ENCODE assay signal across 14 cellular contexts in genomic region chr16:58028168-58028455, GRCh38. TPM values are rescaled to one million over a fixed set of nuclear protein-coding genes. Genes with fewer than 3 reads are reported as not detected.
A peak's percentile ranks its signal among the peaks of the same experiment; 100 is the strongest.
DNase-seq lines count a peak whose midpoint lies in the region; ATAC-seq and TF ChIP-seq lines count a peak whose summit lies in the region.
"Had no signal": no experiment of that assay in that cellular context is flagged by ENCODE, and none has a peak within 500 bp of the region (broad histone marks: within the 10 kb centered on the region; RNA-seq: fewer than 3 reads in every experiment).

No MANE protein-coding gene starts in this region.

- H3K4me3 ChIP-seq in endodermal cell (ENCODE audit: low read length), result peak overlapping the region; percentile 85
- no peak overlapping the region for H3K4me3 ChIP-seq in smooth muscle cell

- peak overlapping the region; percentile 83 for H3K27ac Mint-ChIP-seq in endodermal cell
- H3K27ac Mint-ChIP-seq in naive thymus-derived CD8-positive, alpha-beta T cell, result no peak overlapping the region

- H3K27me3 ChIP-seq in endodermal cell (ENCODE audit: control insufficient read depth, insufficient read depth, low read length, poor library complexity, severe bottlenecking) (no peaks in the 10 kb centered on the region), smooth muscle cell (ENCODE audit: low read depth) (peaks cover 8% of the 10 kb centered on the region)
- H3K27me3 ChIP-seq: ovary, vagina had no signal

- no peak overlapping the region for H3K4me2 ChIP-seq in smooth muscle cell

- H3K79me2 ChIP-seq in smooth muscle cell (ENCODE audit: low read depth), result no peaks in the 10 kb centered on the region

- H3K9ac ChIP-seq in endodermal cell (ENCODE audit: extremely low read depth, low read length, poor library complexity, severe bottlenecking), result no peak overlapping the region
- H3K9ac ChIP-seq in smooth muscle cell (ENCODE audit: low read depth), result no peak overlapping the region

- POLR2A ChIA-PET in naive thymus-derived CD8-positive, alpha-beta T cell (lab: Charles Lee), result no interaction called here

- H3K4me1 ChIP-seq in endodermal cell (ENCODE audit: control insufficient read depth, insufficient read depth, low read length) (peaks cover 26% of the 10 kb centered on the region), smooth muscle cell (ENCODE audit: low read depth) (peaks cover 20% of the 10 kb centered on the region)

- H3F3A ChIP-seq in smooth muscle cell (ENCODE audit: low read depth), result no peaks in the 10 kb centered on the region

- DNase-seq in left cardiac atrium (peak; percentile 11), left ventricle myocardium superior (no peak), endodermal cell (no peak), smooth muscle cell (lab: John Stamatoyannopoulos, UW; ENCODE audit: unreplicated experiment) (no peak), NCI-H1694 (lab: John Stamatoyannopoulos, UW) (no peak)
- DNase-seq in naive thymus-derived CD8-positive, alpha-beta T cell, result no peak
- DNase-seq in activated CD8-positive, alpha-beta memory T cell treated with anti-CD3 and anti-CD28 coated beads, Interleukin-2, amount 50 U/mL, for 4 hours, result no peak
- DNase-seq: foreskin melanocyte, NCI-H446, ovary had no signal

- TF ChIP-seq CTCF in endodermal cell (conservative IDR thresholded peaks at IDR 0.05) (no peak), smooth muscle cell (IDR thresholded peaks at IDR 0.05; ENCODE audit: borderline replicate concordance, insufficient read depth, poor library complexity, severe bottlenecking) (no peak)

- WGBS in endodermal cell (ENCODE audit: insufficient coverage in 1 of 2, insufficient read length in 1 of 2), 2 experiments, result 89 to 100% methylated on average over 1 to 5 of the region's 5 CpGs
- WGBS in smooth muscle cell (ENCODE audit: low lambda C conversion rate), result 89% methylated on average over 5 of the region's 5 CpGs

- no peaks in the 10 kb centered on the region for H4K20me1 ChIP-seq in smooth muscle cell (ENCODE audit: low read depth)

- H3K9me3 Mint-ChIP-seq in endodermal cell, result no peaks in the 10 kb centered on the region
- no peaks in the 10 kb centered on the region for H3K9me3 Mint-ChIP-seq in naive thymus-derived CD8-positive, alpha-beta T cell

- no peaks in the 10 kb centered on the region for H3K27me3 Mint-ChIP-seq in endodermal cell (ENCODE audit: insufficient read depth)
- peaks cover 0 to 15% (median 8%) of the 10 kb centered on the region in 5 donors for H3K27me3 Mint-ChIP-seq in naive thymus-derived CD8-positive, alpha-beta T cell

- no peak overlapping the region for H2AFZ ChIP-seq in smooth muscle cell (ENCODE audit: low read depth)

- H3K4me3 Mint-ChIP-seq in endodermal cell, result peak overlapping the region; percentile 76
- H3K4me3 Mint-ChIP-seq in naive thymus-derived CD8-positive, alpha-beta T cell, result peak overlapping the region in 9 of 10 donors; percentile 3 to 63 (median 48)

- ATAC-seq in left cardiac atrium, result no peak
- ATAC-seq in left ventricle myocardium superior, result no peak
- ATAC-seq in naive thymus-derived CD8-positive, alpha-beta T cell, result no peak
- no peak for ATAC-seq in GM19467 (IDR thresholded peaks at IDR 0.05; ENCODE audit: unreplicated experiment)

- intact Hi-C loops in left cardiac atrium (cut with DNase I), result no loop called here
- intact Hi-C loops in left ventricle myocardium superior (cut with micrococcal nuclease), result no loop called here

- H3K36me3 ChIP-seq in endodermal cell (ENCODE audit: control insufficient read depth, insufficient read depth, low read length), result peaks cover 12% of the 10 kb centered on the region
- no peaks in the 10 kb centered on the region for H3K36me3 ChIP-seq in smooth muscle cell (ENCODE audit: low read depth)
- H3K36me3 ChIP-seq: ovary, vagina had no signal

- H3K27ac ChIP-seq in endodermal cell (ENCODE audit: low read depth, low read length) (no peak overlapping the region), smooth muscle cell (ENCODE audit: low read depth) (no peak overlapping the region)
- H3K27ac ChIP-seq: ovary, vagina had no signal

- peaks cover 52% of the 10 kb centered on the region for H3K4me1 Mint-ChIP-seq in endodermal cell
- peaks cover 5 to 17% (median 13%) of the 10 kb centered on the region in 4 donors for H3K4me1 Mint-ChIP-seq in naive thymus-derived CD8-positive, alpha-beta T cell

- H3K9me3 ChIP-seq in endodermal cell (ENCODE audit: control insufficient read depth, low read length) (no peaks in the 10 kb centered on the region), smooth muscle cell (replicated peaks; ENCODE audit: low read depth) (no peaks in the 10 kb centered on the region)
- H3K9me3 ChIP-seq: ovary, vagina had no signal

- peaks cover 9% of the 10 kb centered on the region for H3K36me3 Mint-ChIP-seq in endodermal cell (ENCODE audit: low read depth)
- no peaks in the 10 kb centered on the region for H3K36me3 Mint-ChIP-seq in naive thymus-derived CD8-positive, alpha-beta T cell

RNA-seq across cellular contexts. Expression of gene MMP15, which starts 2.6 kb away (rescaled TPM):
- total RNA-seq in left cardiac atrium, result 10 to 100 TPM; 46.2 to 52.9 TPM
- 62.2 TPM for total RNA-seq in left ventricle myocardium superior
- total RNA-seq in endodermal cell, result 100 to 1,000 TPM in 1 of 2 donors, 10 to 100 TPM in 1; 99.8 to 105 TPM
- 34.0 TPM for polyA plus RNA-seq in endodermal cell (2013, experiment 1 of 2)
- 34.0 TPM for polyA plus RNA-seq in endodermal cell (2013, experiment 2 of 2)
- under 1 TPM; 0.25 to 0.36 TPM for total RNA-seq in naive thymus-derived CD8-positive, alpha-beta T cell
- polyA plus RNA-seq in naive thymus-derived CD8-positive, alpha-beta T cell, result under 1 TPM in 1 of 3 donors, not detected in 2; 0.06 TPM
- 2.3 and 2.5 TPM in 2 replicates for total RNA-seq in smooth muscle cell
- polyA plus RNA-seq in smooth muscle cell, result 4.2 and 5.2 TPM in 2 replicates

RNA-seq across cellular contexts. Expression of gene USB1, which starts 26.9 kb away (rescaled TPM):
- 10 to 100 TPM; 32.3 to 37.7 TPM for total RNA-seq in left cardiac atrium
- 28.3 TPM for total RNA-seq in left ventricle myocardium superior
- 100 to 1,000 TPM; 139 to 163 TPM for total RNA-seq in endodermal cell
- 62.2 TPM for polyA plus RNA-seq in endodermal cell (2013, experiment 1 of 2)
- 62.7 TPM for polyA plus RNA-seq in endodermal cell (2013, experiment 2 of 2)
- total RNA-seq in naive thymus-derived CD8-positive, alpha-beta T cell, result 10 to 100 TPM; 30.2 to 31.4 TPM
- 10 to 100 TPM; 31.1 to 36.4 (median 32.8) TPM for polyA plus RNA-seq in naive thymus-derived CD8-positive, alpha-beta T cell
- total RNA-seq in smooth muscle cell, result 13.9 and 26.9 TPM in 2 replicates
- 44.1 and 56.6 TPM in 2 replicates for polyA plus RNA-seq in smooth muscle cell

RNA-seq across cellular contexts. Expression of gene ZNF319, which starts 27.6 kb away (rescaled TPM):
- total RNA-seq in left cardiac atrium, result 1 to 10 TPM; 5.9 to 8.1 TPM
- 9.2 TPM for total RNA-seq in left ventricle myocardium superior
- 10 to 100 TPM in 1 of 2 donors, 1 to 10 TPM in 1; 9.8 to 10.8 TPM for total RNA-seq in endodermal cell
- 11.5 TPM for polyA plus RNA-seq in endodermal cell (2013, experiment 1 of 2)
- 8.2 TPM for polyA plus RNA-seq in endodermal cell (2013, experiment 2 of 2)
- total RNA-seq in naive thymus-derived CD8-positive, alpha-beta T cell, result 10 to 100 TPM; 20.2 to 21.6 TPM
- 10 to 100 TPM in 1 of 3 donors, 1 to 10 TPM in 2; 3.7 to 10.7 (median 6.0) TPM for polyA plus RNA-seq in naive thymus-derived CD8-positive, alpha-beta T cell
- total RNA-seq in smooth muscle cell, result 1.0 and 3.1 TPM in 2 replicates
- 4.0 and 5.0 TPM in 2 replicates for polyA plus RNA-seq in smooth muscle cell

RNA-seq across cellular contexts. Expression of gene CNGB1, which starts 57.2 kb away (rescaled TPM):
- total RNA-seq in left cardiac atrium (not detected), left ventricle myocardium superior (not detected), endodermal cell (under 1 TPM; 0.29 to 0.60 TPM), smooth muscle cell (not detected in 2 replicates)
- 1.1 TPM for polyA plus RNA-seq in endodermal cell (2013, experiment 1 of 2)
- polyA plus RNA-seq in endodermal cell (2013, experiment 2 of 2), result 0.50 TPM
- total RNA-seq in naive thymus-derived CD8-positive, alpha-beta T cell, result not detected
- polyA plus RNA-seq in naive thymus-derived CD8-positive, alpha-beta T cell, result not detected
- polyA plus RNA-seq in smooth muscle cell, result not detected in 2 replicates
- total RNA-seq: dermis microvascular lymphatic vessel endothelial cell, RPMI7951, vagina had no signal
- polyA plus RNA-seq: ovary had no signal

Comparison
In these comparisons a context has a peak if more than half of its experiments do, and no peak if none do; other contexts are left out.
1. RNA of gene MMP15, which starts 2.6 kb away (total RNA-seq): 99.8 to 105 TPM in endodermal cell, 62.2 TPM in left ventricle myocardium superior (single experiment) and 46.2 to 52.9 TPM in left cardiac atrium; 2.3 to 2.5 TPM in smooth muscle cell and 0.25 to 0.36 TPM in naive thymus-derived CD8-positive, alpha-beta T cell; every median in the first group is over 10 times any median in the second.